24 cellular contexts compared by ENCODE assay signal in the genomic region with DNA sequence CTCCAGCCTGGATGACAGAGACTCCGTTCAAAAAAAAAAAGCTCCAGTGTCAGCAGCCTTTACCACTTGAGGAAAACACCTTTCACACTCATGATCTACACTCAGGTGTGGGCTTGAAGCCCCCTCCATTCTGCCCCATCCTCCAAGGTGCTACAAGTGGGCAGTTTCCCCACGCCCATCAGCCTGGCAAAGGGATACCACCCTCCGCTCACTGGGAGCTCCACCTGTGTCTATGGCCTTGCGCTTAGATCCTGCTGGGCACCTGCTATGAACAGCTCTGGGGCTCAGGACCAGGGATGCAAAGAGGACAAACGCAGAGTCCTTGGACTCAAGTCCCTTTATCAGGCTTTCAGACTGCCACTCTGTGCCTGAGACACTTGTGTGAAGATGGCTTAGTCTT.
"Had no signal": no experiment of that assay in that cellular context is flagged by ENCODE, and none has a peak within 500 bp of the region (broad histone marks: within the 10 kb centered on the region; RNA-seq: fewer than 3 reads in every experiment).

No MANE protein-coding gene starts in this region.

- H3K4me1 ChIP-seq: Peyer's patch, SJSA1 had no signal

- DNase-seq: IMR-90; Kasumi-1; MM.1S; NCI-H1092 treated with DMSO at 0.1 percent for 48 hours; NCI-H1436; NCI-H187; NCI-H2029; NCI-H2081 treated with DMSO at 0.1 percent for 48 hours; NCI-H2171; NCI-H226; NCI-H446; NCI-H510A; NCI-H524 treated with DMSO at 0.1 percent for 48 hours; NCI-H69; NCI-H774; NK-92 treated with Interleukin-12 subunit alpha and Interleukin-12 subunit beta, amount 100 ng/mL, for 24 hours; PC-3; Peyer's patch; Right ventricle myocardium superior; SIG-M5 had no signal

- H3K27me3 ChIP-seq: Peyer's patch, SJSA1 had no signal

- H3K4me3 ChIP-seq: Peyer's patch, SJSA1, SK-N-MC had no signal

- H3K9me3 ChIP-seq: Peyer's patch, SJSA1 had no signal

- H3K36me3 ChIP-seq: SJSA1 had no signal

- ATAC-seq: HepG2, PC-3 had no signal

- H3K27ac ChIP-seq: KMS-11, Peyer's patch, SJSA1, SK-N-MC had no signal
